Comparison of ENCODE assay signal across 20 cellular contexts in the genomic region with DNA sequence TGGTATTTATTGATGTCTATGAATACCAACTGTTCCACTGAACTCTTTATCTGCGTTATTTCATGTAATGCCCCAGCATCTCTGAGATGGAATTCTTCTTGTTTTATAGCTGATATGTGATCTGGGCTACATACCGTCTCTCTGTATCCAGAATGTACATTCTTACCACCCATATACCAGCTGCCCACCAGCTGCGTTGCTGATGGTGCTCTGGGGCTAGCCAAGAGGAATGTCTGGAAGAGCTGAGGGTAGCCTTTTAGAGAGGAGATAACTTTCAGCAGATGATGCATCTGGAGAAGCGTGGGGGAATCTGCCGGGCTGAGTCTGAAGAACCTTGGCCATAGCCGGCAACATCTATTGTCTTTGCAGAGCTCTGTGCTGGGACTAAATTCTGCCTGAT.
"Had no signal": no experiment of that assay in that cellular context is flagged by ENCODE, and none has a peak within 500 bp of the region (broad histone marks: within the 10 kb centered on the region; RNA-seq: fewer than 3 reads in every experiment).

No MANE protein-coding gene starts in this region.

- H3K27me3 ChIP-seq: SJCRH30 had no signal

- H3K36me3 ChIP-seq: SJCRH30 had no signal

- H3K9me3 ChIP-seq: SJCRH30 had no signal

- H3K4me3 ChIP-seq: SJCRH30 had no signal

- ATAC-seq: SK-N-SH treated with all-trans-retinoic acid at 6 μM for 48 hours had no signal

- H3K4me1 ChIP-seq: SJCRH30 had no signal

- H3K27ac ChIP-seq: SJCRH30 had no signal

- DNase-seq: KBM-7, NCI-H1092, NCI-H1105 treated with DMSO at 0.1 percent for 48 hours, NCI-H1417 treated with DMSO at 0.1 percent for 48 hours, NCI-H146, NCI-H1694 treated with DMSO at 0.1 percent for 48 hours, NCI-H1930, NCI-H2081, NCI-H2107, NCI-H2171, NCI-H226, NCI-H446, NCI-H510A, NCI-H524 treated with DMSO at 0.1 percent for 48 hours, NCI-H69, NCI-H774, RPMI8226, SHP77 treated with DMSO at 0.1 percent for 48 hours, SJCRH30 had no signal
